ENCODE assay signal across 22 cellular contexts in the genomic region with DNA sequence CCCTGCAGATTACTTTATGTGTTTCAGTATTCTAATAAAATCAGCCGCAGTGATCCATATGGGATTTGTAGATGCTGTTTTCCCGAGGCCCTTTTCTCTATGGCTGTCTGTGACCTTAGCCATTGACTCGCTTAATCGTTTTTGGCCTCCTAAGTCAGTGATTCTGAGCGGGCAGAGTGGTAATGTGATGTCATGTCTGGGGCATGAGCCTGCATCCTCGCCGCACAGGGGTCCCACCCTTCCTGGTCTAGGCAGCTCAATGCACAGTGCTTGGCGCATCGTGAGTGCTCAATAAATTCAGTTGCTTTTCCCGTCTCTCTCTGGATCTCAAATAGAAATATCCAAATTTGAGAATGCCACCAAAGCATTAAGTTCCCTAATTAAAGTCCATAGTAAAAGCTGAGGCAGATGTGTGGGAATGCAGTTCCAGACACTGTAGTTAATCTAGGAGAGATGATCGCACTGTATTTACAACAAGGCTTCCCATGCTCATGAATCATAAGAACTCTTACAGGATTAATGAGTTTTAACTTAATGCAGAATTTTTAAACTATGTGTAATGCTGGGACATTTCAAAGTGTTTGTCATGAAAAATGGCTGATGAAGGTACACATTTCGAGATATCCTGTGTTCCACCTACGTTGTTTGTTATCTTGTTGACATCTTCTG. TPM values are rescaled to one million over a fixed set of nuclear protein-coding genes. Genes with fewer than 3 reads are reported as not detected.
DNase-seq lines count a peak whose midpoint lies in the region; ATAC-seq, FAIRE-seq and TF ChIP-seq lines count a peak whose summit lies in the region.
"Had no signal": no experiment of that assay in that cellular context is flagged by ENCODE, and none has a peak within 500 bp of the region (broad histone marks: within the 10 kb centered on the region; RNA-seq: fewer than 3 reads in every experiment).

No MANE protein-coding gene starts in this region.

- peaks cover 97% of the 10 kb centered on the region for H3F3A ChIP-seq in GM23248 (ENCODE audit: insufficient read depth)

- peaks cover 96% of the 10 kb centered on the region for H3K79me2 ChIP-seq in GM23248 (ENCODE audit: insufficient read depth)
- H3K79me2 ChIP-seq in hepatocyte = peaks cover 43% of the 10 kb centered on the region

- TF ChIP-seq CTCF in VCaP (conservative IDR thresholded peaks at IDR 0.05) = no peak
- TF ChIP-seq CTCF in hepatocyte (IDR thresholded peaks at IDR 0.05; ENCODE audit: poor library complexity) = no peak
- TF ChIP-seq CTCF in psoas muscle (IDR thresholded peaks at IDR 0.05) = no peak

- in situ Hi-C loops in GM23248 (cut with MboI) = no loop called here

- H3K9me2 ChIP-seq in GM23248 (ENCODE audit: insufficient read depth) = no peaks in the 10 kb centered on the region
- H3K9me2 ChIP-seq in hepatocyte (replicated peaks; ENCODE audit: insufficient read depth) = no peaks in the 10 kb centered on the region

- H3K27ac ChIP-seq in GM23248 (peak overlapping the region; percentile 91), VCaP (peak overlapping the region; percentile 23; the same call in 1 of the 2 replicates), hepatocyte (peak overlapping the region; percentile 8), psoas muscle (no peak overlapping the region)
- H3K27ac ChIP-seq: lower lobe of right lung had no signal

- DNase-seq in A172 (ENCODE audit: low spot score) = peak; percentile 17
- DNase-seq in GM23248 = peak; percentile 89
- peak; percentile 14 for DNase-seq in hepatocyte (ENCODE audit: low spot score)
- no peak for DNase-seq in SW480 (ENCODE audit: low spot score)
- DNase-seq in psoas muscle = no peak
- DNase-seq in GM12891 (ENCODE audit: insufficient read length, low spot score) = no peak
- no peak for DNase-seq in urothelium cell line (ENCODE audit: low spot score)
- DNase-seq: 8988T; activated B cell treated with CpG ODN at 0.5 μM for 24 hours; activated CD8-positive, alpha-beta T cell treated with anti-CD3 and anti-CD28 coated beads, Interleukin-2, amount 10 ng/mL, durations not matched to agents 7 days and 5 days; activated naive CD8-positive, alpha-beta T cell treated with anti-CD3 and anti-CD28 coated beads for 36 hours; activated T-cell treated with anti-CD3 and anti-CD28 coated beads, Interleukin-2, amount 50 U/mL, for 72 hours; CD8-positive, alpha-beta T cell; DMS79 treated with DMSO at 0.1 percent for 48 hours; glutamatergic neuron; lower lobe of right lung; NCI-H2029 treated with DMSO at 0.1 percent for 48 hours had no signal

- H3K36me3 ChIP-seq in GM23248 (ENCODE audit: low read depth) (peaks cover 12% of the 10 kb centered on the region), hepatocyte (replicated peaks; ENCODE audit: insufficient read depth, low read depth) (no peaks in the 10 kb centered on the region), psoas muscle (ENCODE audit: insufficient read depth in 1 of 2, low read depth in 1 of 2) (no peaks in the 10 kb centered on the region)
- H3K36me3 ChIP-seq: lower lobe of right lung had no signal

- H2AFZ ChIP-seq in GM23248 = peak overlapping the region; percentile 24
- no peak overlapping the region for H2AFZ ChIP-seq in hepatocyte

- H3K4me1 ChIP-seq in GM23248 (ENCODE audit: insufficient read depth) (peaks cover 65% of the 10 kb centered on the region), hepatocyte (ENCODE audit: insufficient read depth) (peaks cover 10% of the 10 kb centered on the region), psoas muscle (no peaks in the 10 kb centered on the region)
- H3K4me1 ChIP-seq: lower lobe of right lung had no signal

- peak overlapping the region; percentile 54 for H3K9ac ChIP-seq in GM23248

- intact Hi-C loops in psoas muscle (cut with DNase I) = no loop called here

- H3K9me3 ChIP-seq in GM23248 (ENCODE audit: low read depth) = no peaks in the 10 kb centered on the region
- no peaks in the 10 kb centered on the region for H3K9me3 ChIP-seq in hepatocyte (ENCODE audit: low read depth)
- H3K9me3 ChIP-seq in psoas muscle = no peaks in the 10 kb centered on the region
- H3K9me3 ChIP-seq: lower lobe of right lung had no signal

- TF ChIP-seq POLR2A in GM12891 (IDR thresholded peaks at IDR 0.05; ENCODE audit: low read depth, low read length) = no peak

- FAIRE-seq in GM12891 (lab: Jason Lieb, UNC) (no peak), urothelium cell line (lab: Jason Lieb, UNC) (no peak)
- FAIRE-seq: bronchial epithelial cell, islet of Langerhans, K562 had no signal

- H3K4me2 ChIP-seq in GM23248 (ENCODE audit: unreplicated experiment) = peak overlapping the region; percentile 64
- peak overlapping the region; percentile 7 for H3K4me2 ChIP-seq in hepatocyte

- H4K20me1 ChIP-seq in GM23248 (ENCODE audit: insufficient read depth) = no peaks in the 10 kb centered on the region
- no peaks in the 10 kb centered on the region for H4K20me1 ChIP-seq in hepatocyte (ENCODE audit: insufficient read depth, poor library complexity, severe bottlenecking)

- no peak for ATAC-seq in psoas muscle
- ATAC-seq: activated CD8-positive, alpha-beta T cell treated with anti-CD3 and anti-CD28 coated beads, Interleukin-2, amount 10 ng/mL, durations not matched to agents 7 days and 5 days; activated T-cell treated with anti-CD3 and anti-CD28 coated beads, Interleukin-2, amount 50 U/mL, for 72 hours; CD8-positive, alpha-beta T cell; K562; lower lobe of right lung had no signal

- WGBS in GM23248 (ENCODE audit: low coverage in 1 of 2, low lambda C conversion rate in 2 of 2, missing lambda C conversion rate in 2 of 2), 2 experiments = 30 to 32% methylated on average over 13 of the region's 13 CpGs
- WGBS in hepatocyte (ENCODE audit: low lambda C conversion rate, missing lambda C conversion rate) = 67% methylated on average over 13 of the region's 13 CpGs
- 61 to 68% (median 67%) methylated on average over 13 of the region's 13 CpGs for WGBS in psoas muscle, 3 donors

- no peaks in the 10 kb centered on the region for H3K27me3 ChIP-seq in GM23248 (replicated peaks; ENCODE audit: insufficient read depth)
- no peaks in the 10 kb centered on the region for H3K27me3 ChIP-seq in hepatocyte
- no peaks in the 10 kb centered on the region for H3K27me3 ChIP-seq in psoas muscle (ENCODE audit: insufficient read depth in 3 of 3, low read length in 2 of 3)

- peak overlapping the region; percentile 33 for H3K4me3 ChIP-seq in GM23248
- H3K4me3 ChIP-seq in hepatocyte = no peak overlapping the region
- no peak overlapping the region for H3K4me3 ChIP-seq in psoas muscle
- H3K4me3 ChIP-seq: K562, lower lobe of right lung had no signal

TF ChIP-seq in GM12891, 5 proteins besides CTCF, POLR2A, EP300 and RAD21:
- TF ChIP-seq POLR2AphosphoS5 (IDR thresholded peaks at IDR 0.05; ENCODE audit: low read depth, low read length) (no peak), SPI1 (IDR thresholded peaks at IDR 0.05; ENCODE audit: low read depth, low read length) (no peak), TAF1 (IDR thresholded peaks at IDR 0.05; ENCODE audit: low read depth, low read length) (no peak), POU2F2 (IDR thresholded peaks at IDR 0.05; ENCODE audit: low read depth, low read length) (no peak), PAX5 (IDR thresholded peaks at IDR 0.05; ENCODE audit: insufficient read depth, low read length, severe bottlenecking) (no peak)

RNA-seq across cellular contexts. Expression of gene HMGA2, which starts 29.3 kb away (rescaled TPM):
- total RNA-seq in A172 (2014; rRNA removed; shearing (Covaris generic)) = 0.77 and 2.8 TPM in 2 replicates
- 16.6 and 26.7 TPM in 2 replicates for total RNA-seq in GM23248 (2014; rRNA removed; shearing (Covaris generic))
- polyA plus RNA-seq in GM23248 (2016; fragmentation: Nextera tagmentation; extraction: Ambion mirVana) (6.4 and 7.8 TPM in 2 replicates), hepatocyte (8.8 and 10.6 TPM in 2 replicates), psoas muscle (1 to 10 TPM in 1 of 3 donors, not detected in 2; 3.3 TPM)
- total RNA-seq in hepatocyte (35.7 and 45.6 TPM in 2 replicates), psoas muscle (under 1 TPM in 2 of 4 donors, not detected in 2; 0.04 to 0.08 TPM)
- polyA plus RNA-seq in GM12891 (2012; ENCODE audit: low read depth, missing spikeins) = 3.2 TPM
- total RNA-seq: activated B cell treated with CpG ODN at 0.5 μM for 24 hours; activated CD8-positive, alpha-beta T cell treated with anti-CD3 and anti-CD28 coated beads, Interleukin-2, amount 10 ng/mL, durations not matched to agents 7 days and 5 days; activated naive CD8-positive, alpha-beta T cell treated with anti-CD3 and anti-CD28 coated beads for 36 hours; activated T-cell treated with anti-CD3 and anti-CD28 coated beads, Interleukin-2, amount 50 U/mL, for 72 hours; CD8-positive, alpha-beta T cell; lower lobe of right lung; NCI-H460 had no signal

Comparison
In these comparisons a context has a peak if more than half of its experiments do, and no peak if none do; other contexts are left out.
1. DNase-seq: peak in A172 (single experiment), GM23248 (single experiment) and hepatocyte (single experiment); none in SW480 (single experiment), psoas muscle (0 of 2), GM12891 (single experiment) and urothelium cell line (single experiment).